Comparison of ENCODE assay signal across 21 cellular contexts in the genomic region with DNA sequence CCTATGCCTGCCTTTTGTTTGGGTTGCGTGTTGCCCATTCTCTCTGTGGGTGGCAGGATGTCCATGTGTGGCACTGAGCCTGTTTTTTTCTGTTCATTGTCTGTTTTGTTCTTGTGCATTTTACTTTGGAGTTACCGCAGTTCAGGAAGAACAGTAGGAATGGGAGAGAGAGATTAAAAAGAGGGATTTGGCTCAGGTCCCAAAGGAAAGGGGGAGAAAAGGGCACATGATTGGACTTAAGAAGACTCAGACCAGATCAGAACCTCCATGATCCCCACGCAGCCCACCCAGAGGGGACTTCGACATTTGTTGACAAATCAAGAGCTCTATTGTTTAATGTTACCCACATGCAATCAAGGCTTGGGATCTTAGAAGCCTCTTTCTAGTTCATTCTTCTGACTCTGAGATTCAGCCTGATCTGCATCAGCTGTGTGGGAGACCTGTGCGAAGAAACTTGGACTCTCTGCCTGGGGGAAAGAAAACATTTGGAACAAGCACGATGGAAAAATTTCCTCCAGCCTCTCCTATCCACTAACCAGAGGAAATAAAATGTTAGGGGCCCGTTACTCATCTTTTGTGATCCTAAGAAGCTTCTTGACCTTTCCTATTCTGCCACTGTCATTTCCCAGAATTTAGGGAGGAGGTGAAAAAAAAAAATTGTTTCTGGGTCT.
DNase-seq lines count a peak whose midpoint lies in the region; TF ChIP-seq lines count a peak whose summit lies in the region.
"Had no signal": no experiment of that assay in that cellular context is flagged by ENCODE, and none has a peak within 500 bp of the region (broad histone marks: within the 10 kb centered on the region; RNA-seq: fewer than 3 reads in every experiment).

No MANE protein-coding gene starts in this region.

- TF ChIP-seq CTCF in endothelial cell (IDR thresholded peaks at IDR 0.05; ENCODE audit: unreplicated experiment) (no peak), spleen (IDR thresholded peaks at IDR 0.05 in 8 of 11, conservative IDR thresholded peaks at IDR 0.05 in 3 of 11) (no peak), hepatocyte (IDR thresholded peaks at IDR 0.05; ENCODE audit: poor library complexity) (no peak), Caco-2 (IDR thresholded peaks at IDR 0.05; ENCODE audit: insufficient read depth in 1 of 2, low read depth in 1 of 2, low read length in 1 of 2, severe bottlenecking in 1 of 2, unreplicated experiment in 1 of 2) (no peak)

- H3K9me3 ChIP-seq in mesenchymal stem cell (ENCODE audit: control insufficient read depth, low read length) = no peaks in the 10 kb centered on the region
- peaks cover 0 to 5% (median 0%) of the 10 kb centered on the region in 8 donors for H3K9me3 ChIP-seq in spleen
- no peaks in the 10 kb centered on the region for H3K9me3 ChIP-seq in hepatocyte (ENCODE audit: low read depth)
- H3K9me3 ChIP-seq in Caco-2 = no peaks in the 10 kb centered on the region
- H3K9me3 ChIP-seq: pancreas had no signal

- H3K4me2 ChIP-seq in mesenchymal stem cell (ENCODE audit: low read length, poor library complexity, severe bottlenecking) (no peak overlapping the region), hepatocyte (no peak overlapping the region)

- H3K36me3 Mint-ChIP-seq in endothelial cell (ENCODE audit: low read depth, unreplicated experiment) (peaks cover 35% of the 10 kb centered on the region), Caco-2 (ENCODE audit: insufficient read depth, unreplicated experiment) (peaks cover 4% of the 10 kb centered on the region)
- H3K36me3 Mint-ChIP-seq: IgD-negative memory B cell had no signal

- H2AK5ac ChIP-seq in mesenchymal stem cell (ENCODE audit: low read length, severe bottlenecking) = no peak overlapping the region

- no peaks in the 10 kb centered on the region for H3K9me2 ChIP-seq in hepatocyte (replicated peaks; ENCODE audit: insufficient read depth)

- no peak overlapping the region for H2BK5ac ChIP-seq in mesenchymal stem cell (ENCODE audit: low read depth, low read length, poor library complexity, severe bottlenecking)

- H2BK12ac ChIP-seq in mesenchymal stem cell (ENCODE audit: low read length in 2 of 2) = no peak overlapping the region

- no peak for TF ChIP-seq POLR2A in spleen (IDR thresholded peaks at IDR 0.05)

- H3K4me1 Mint-ChIP-seq in endothelial cell (ENCODE audit: unreplicated experiment) (peaks cover 42% of the 10 kb centered on the region), Caco-2 (ENCODE audit: low read depth, unreplicated experiment) (no peaks in the 10 kb centered on the region)

- POLR2A ChIA-PET in Caco-2 (lab: Charles Lee) = no interaction called here

- no TSS peak for BruUV-seq in Caco-2 (replicated peaks; lab: Mats Ljungman, UMichigan)

- WGBS in mesenchymal stem cell = 74% methylated on average over 6 of the region's 7 CpGs
- WGBS in spleen, 5 donors = 58 to 80% (median 74%) methylated on average over 7 of the region's 7 CpGs
- 73% methylated on average over 7 of the region's 7 CpGs for WGBS in hepatocyte (ENCODE audit: low lambda C conversion rate, missing lambda C conversion rate)

- no peak overlapping the region for H3K4me3 ChIP-seq in mesenchymal stem cell (ENCODE audit: insufficient read depth in 1 of 2, low read depth in 1 of 2, low read length in 2 of 2)
- no peak overlapping the region for H3K4me3 ChIP-seq in spleen
- H3K4me3 ChIP-seq in hepatocyte = no peak overlapping the region
- H3K4me3 ChIP-seq in Caco-2 (ENCODE audit: low read depth, low read length) = no peak overlapping the region
- H3K4me3 ChIP-seq: pancreas had no signal

- no peak overlapping the region for H3K23ac ChIP-seq in mesenchymal stem cell (ENCODE audit: low read length in 2 of 2)

- no peak overlapping the region for H2BK15ac ChIP-seq in mesenchymal stem cell (ENCODE audit: low read depth, poor library complexity, severe bottlenecking)

- no peak overlapping the region for H3K4ac ChIP-seq in mesenchymal stem cell (ENCODE audit: low read depth in 1 of 2, low read length in 2 of 2)

- peak overlapping the region; percentile 56 for H3K9ac ChIP-seq in mesenchymal stem cell (ENCODE audit: low read length)

- no peaks in the 10 kb centered on the region for H3K79me2 ChIP-seq in hepatocyte

- H2BK120ac ChIP-seq in mesenchymal stem cell (ENCODE audit: low read depth, low read length) = no peak overlapping the region

- no peaks in the 10 kb centered on the region for H3K36me3 ChIP-seq in mesenchymal stem cell (ENCODE audit: control insufficient read depth in 1 of 2, insufficient read depth in 2 of 2, low read depth in 1 of 2, low read length in 2 of 2)
- H3K36me3 ChIP-seq in spleen = no peaks in the 10 kb centered on the region
- no peaks in the 10 kb centered on the region for H3K36me3 ChIP-seq in hepatocyte (replicated peaks; ENCODE audit: insufficient read depth, low read depth)
- no peaks in the 10 kb centered on the region for H3K36me3 ChIP-seq in Caco-2 (ENCODE audit: control insufficient read depth, insufficient read depth, low read length)
- H3K36me3 ChIP-seq: brain microvascular endothelial cell, pancreas had no signal

- H2AFZ ChIP-seq in mesenchymal stem cell (ENCODE audit: low read depth, low read length) (no peak overlapping the region), hepatocyte (no peak overlapping the region)

- H3K9me3 Mint-ChIP-seq in endothelial cell (ENCODE audit: unreplicated experiment) (no peaks in the 10 kb centered on the region), Caco-2 (ENCODE audit: unreplicated experiment) (no peaks in the 10 kb centered on the region)
- H3K9me3 Mint-ChIP-seq: stimulated activated naive CD8-positive, alpha-beta T cell treated with anti-CD3 and anti-CD28 coated beads, Interleukin-15, amount 100 ng/mL, for 72 hours had no signal

- CTCF ChIA-PET in Caco-2 (lab: Charles Lee) = no interaction called here

- H3K18ac ChIP-seq in mesenchymal stem cell (ENCODE audit: low read depth in 1 of 2, low read length in 2 of 2) = no peak overlapping the region

- H3K14ac ChIP-seq in mesenchymal stem cell (ENCODE audit: low read length in 2 of 2) = no peak overlapping the region

- H3K4me1 ChIP-seq in mesenchymal stem cell (ENCODE audit: control insufficient read depth, insufficient read depth, low read depth, low read length) = no peaks in the 10 kb centered on the region
- H3K4me1 ChIP-seq in spleen = peaks cover 0 to 27% (median 8%) of the 10 kb centered on the region in 6 donors
- peaks cover 3% of the 10 kb centered on the region for H3K4me1 ChIP-seq in hepatocyte (ENCODE audit: insufficient read depth)
- H3K4me1 ChIP-seq in Caco-2 = peaks cover 4% of the 10 kb centered on the region; the same call in 1 of the 2 replicates
- H3K4me1 ChIP-seq: pancreas had no signal

- no peaks in the 10 kb centered on the region for H4K20me1 ChIP-seq in hepatocyte (ENCODE audit: insufficient read depth, poor library complexity, severe bottlenecking)

- H3K27ac ChIP-seq in mesenchymal stem cell (ENCODE audit: low read length, poor library complexity, severe bottlenecking) (no peak overlapping the region), spleen (peak overlapping the region in 5 of 8 donors; percentile 56 to 74 (median 69)), hepatocyte (no peak overlapping the region)
- H3K27ac ChIP-seq: brain microvascular endothelial cell had no signal

- no peak overlapping the region for H4K91ac ChIP-seq in mesenchymal stem cell (ENCODE audit: low read length)

- no peak overlapping the region for H4K8ac ChIP-seq in mesenchymal stem cell (ENCODE audit: low read length)

- no peaks in the 10 kb centered on the region for H3K27me3 ChIP-seq in mesenchymal stem cell (ENCODE audit: control insufficient read depth in 1 of 2, insufficient read depth in 1 of 2, low read length in 2 of 2)
- H3K27me3 ChIP-seq in spleen (replicated peaks in 1 of 7) = peaks cover 0 to 8% (median 0%) of the 10 kb centered on the region in 7 donors
- no peaks in the 10 kb centered on the region for H3K27me3 ChIP-seq in hepatocyte
- H3K27me3 ChIP-seq in Caco-2 (replicated peaks; ENCODE audit: control insufficient read depth, insufficient read depth, low read length) = no peaks in the 10 kb centered on the region
- H3K27me3 ChIP-seq: brain microvascular endothelial cell, pancreas had no signal

- intact Hi-C loops in spleen (cut with DNase I; ENCODE audit: low total_unique reads) = no loop called here
- intact Hi-C loops in Caco-2 (cut with micrococcal nuclease; ENCODE audit: unreplicated experiment) = no loop called here

- no peaks in the 10 kb centered on the region for H3K79me1 ChIP-seq in mesenchymal stem cell (replicated peaks; ENCODE audit: low read length, poor library complexity, severe bottlenecking)

- peak; percentile 62 for DNase-seq in NCI-H82 (lab: John Stamatoyannopoulos, UW)
- DNase-seq in endothelial cell (ENCODE audit: low spot score) = no peak
- DNase-seq in mesenchymal stem cell = no peak
- no peak for DNase-seq in spleen
- DNase-seq in DMS53 (lab: John Stamatoyannopoulos, UW) = no peak
- no peak for DNase-seq in hepatic stellate cell (ENCODE audit: low spot score)
- no peak for DNase-seq in hepatocyte (ENCODE audit: low spot score)
- no peak for DNase-seq in Caco-2
- DNase-seq: activated T-cell treated with anti-CD3 and anti-CD28 coated beads, Interleukin-2, amount 50 U/mL, for 48 hours; brain microvascular endothelial cell; CD4-positive, alpha-beta memory T cell; DMS79; erythroblast; MM.1S; NCI-H146; pancreas; stimulated activated CD4-positive, alpha-beta T cell treated with anti-CD3 and anti-CD28 coated beads, Interleukin-4, amount 100 ng/mL, for 1 hour; stimulated activated naive CD8-positive, alpha-beta T cell treated with anti-CD3 and anti-CD28 coated beads, Interleukin-15, amount 100 ng/mL, for 72 hours; T1000 had no signal

- H3K4me3 Mint-ChIP-seq in endothelial cell (ENCODE audit: unreplicated experiment) (no peak overlapping the region), Caco-2 (ENCODE audit: unreplicated experiment) (no peak overlapping the region)
- H3K4me3 Mint-ChIP-seq: activated naive CD8-positive, alpha-beta T cell; CD4-positive, alpha-beta memory T cell; IgD-negative memory B cell; stimulated activated naive CD8-positive, alpha-beta T cell treated with anti-CD3 and anti-CD28 coated beads, Interleukin-15, amount 100 ng/mL, for 72 hours had no signal

- H3K27ac Mint-ChIP-seq in endothelial cell (ENCODE audit: unreplicated experiment) (peak overlapping the region; percentile 43), Caco-2 (ENCODE audit: unreplicated experiment) (no peak overlapping the region)
- H3K27ac Mint-ChIP-seq: activated naive CD8-positive, alpha-beta T cell; CD4-positive, alpha-beta memory T cell; stimulated activated naive CD8-positive, alpha-beta T cell treated with anti-CD3 and anti-CD28 coated beads, Interleukin-15, amount 100 ng/mL, for 72 hours had no signal

- H3K27me3 Mint-ChIP-seq in endothelial cell (ENCODE audit: unreplicated experiment) (no peaks in the 10 kb centered on the region), Caco-2 (ENCODE audit: insufficient read depth, unreplicated experiment) (no peaks in the 10 kb centered on the region)
- H3K27me3 Mint-ChIP-seq: activated naive CD8-positive, alpha-beta T cell; CD4-positive, alpha-beta memory T cell; stimulated activated naive CD8-positive, alpha-beta T cell treated with anti-CD3 and anti-CD28 coated beads, Interleukin-15, amount 100 ng/mL, for 72 hours had no signal

Comparison
In these comparisons a context has a peak if more than half of its experiments do, and no peak if none do; other contexts are left out.
1. H3K27ac ChIP-seq: peak in spleen (5 of 8); none in mesenchymal stem cell (single experiment) and hepatocyte (single experiment).